16 cellular contexts compared by ENCODE assay signal in the genomic region with DNA sequence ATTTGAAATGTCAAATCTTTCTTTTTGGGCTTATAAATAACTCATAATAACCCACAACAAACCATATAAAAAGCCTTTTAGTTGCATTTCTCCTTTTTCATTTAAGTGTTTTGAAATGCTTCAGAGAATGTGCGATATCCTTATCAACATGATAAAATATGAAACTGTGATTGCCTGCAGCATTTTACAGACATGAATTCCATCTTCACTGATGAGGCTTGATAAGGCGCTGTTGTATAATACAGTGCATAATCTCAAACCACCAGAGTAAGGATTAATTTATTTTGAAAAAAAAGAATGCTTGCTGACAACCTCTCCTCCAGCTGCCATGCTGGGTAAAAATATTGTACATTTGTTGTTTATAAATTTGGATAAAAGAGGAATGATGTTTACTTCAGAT.
DNase-seq lines count a peak whose midpoint lies in the region; ATAC-seq and TF ChIP-seq lines count a peak whose summit lies in the region.
"Had no signal": no experiment of that assay in that cellular context is flagged by ENCODE, and none has a peak within 500 bp of the region (broad histone marks: within the 10 kb centered on the region; RNA-seq: fewer than 3 reads in every experiment).

No MANE protein-coding gene starts in this region.

- no peak overlapping the region for H3K4me3 ChIP-seq in SK-N-SH (ENCODE audit: low read depth in 2 of 2, low read length in 1 of 2)
- H3K4me3 ChIP-seq: A549 had no signal

- CTCF ChIA-PET in SK-N-SH (lab: Yijun Ruan, JAX) = interaction anchor here (1.6 kb wide), 1 partner anchor 8 kb away, joined by 4 read pairs; no protein-coding TSS in a partner anchor
- CTCF ChIA-PET in WTC11 (lab: Charles Lee) = no interaction called here
- CTCF ChIA-PET in activated naive CD4-positive, alpha-beta T cell treated with anti-CD3 and anti-CD28 coated beads for 36 hours (lab: Charles Lee) = no interaction called here

- H3K4me2 ChIP-seq in SK-N-SH = no peak overlapping the region
- H3K4me2 ChIP-seq: A549 had no signal

- peaks cover 23% of the 10 kb centered on the region for H3F3A ChIP-seq in SK-N-SH (replicated peaks; ENCODE audit: insufficient read depth)

- H3K79me2 ChIP-seq in SK-N-SH (ENCODE audit: insufficient read depth) = peaks cover 8% of the 10 kb centered on the region; the same call in 1 of the 2 replicates

- peaks cover 0 to 37% of the 10 kb centered on the region in 2 experiments; a peak in 2 of 4 replicates for H3K4me1 ChIP-seq in SK-N-SH (ENCODE audit: control insufficient read depth in 1 of 2, insufficient read depth in 2 of 2, low read depth in 1 of 2, low read length in 1 of 2)
- H3K4me1 ChIP-seq: A549 had no signal

- no peaks in the 10 kb centered on the region for H3K9me3 ChIP-seq in SK-N-SH
- H3K9me3 ChIP-seq: A549 had no signal

- H3K27ac Mint-ChIP-seq in memory B cell (peak overlapping the region; percentile 45), WTC11 (no peak overlapping the region)
- peak overlapping the region; percentile 32 for H3K27ac Mint-ChIP-seq in stimulated activated memory B cell treated with anti-CD40 and anti-IgM and Interleukin-4, amounts not matched to agents 10 μg/mL and 1 μg/mL and 100 μg/mL, for 72 hours
- no peak overlapping the region for H3K27ac Mint-ChIP-seq in activated naive CD4-positive, alpha-beta T cell treated with anti-CD3 and anti-CD28 coated beads for 36 hours

- H3K4me3 Mint-ChIP-seq in memory B cell (no peak overlapping the region), WTC11 (no peak overlapping the region)
- H3K4me3 Mint-ChIP-seq in stimulated activated memory B cell treated with anti-CD40 and anti-IgM and Interleukin-4, amounts not matched to agents 10 μg/mL and 1 μg/mL and 100 μg/mL, for 72 hours = no peak overlapping the region
- H3K4me3 Mint-ChIP-seq in activated naive CD4-positive, alpha-beta T cell treated with anti-CD3 and anti-CD28 coated beads for 36 hours = no peak overlapping the region
- H3K4me3 Mint-ChIP-seq: CD14-positive monocyte; CD8-positive, alpha-beta T cell; H9 had no signal

- H3K4me1 Mint-ChIP-seq in memory B cell = peaks cover 8% of the 10 kb centered on the region
- peaks cover 34% of the 10 kb centered on the region for H3K4me1 Mint-ChIP-seq in stimulated activated memory B cell treated with anti-CD40 and anti-IgM and Interleukin-4, amounts not matched to agents 10 μg/mL and 1 μg/mL and 100 μg/mL, for 72 hours
- H3K4me1 Mint-ChIP-seq in WTC11 = peaks cover 15% of the 10 kb centered on the region
- H3K4me1 Mint-ChIP-seq in activated naive CD4-positive, alpha-beta T cell treated with anti-CD3 and anti-CD28 coated beads for 36 hours (ENCODE audit: low read depth) = peaks cover 3% of the 10 kb centered on the region

- H2AFZ ChIP-seq in SK-N-SH (ENCODE audit: low read depth) = no peak overlapping the region

- ATAC-seq in memory B cell (ENCODE audit: low read depth) (no peak), GM18868 (IDR thresholded peaks at IDR 0.05; ENCODE audit: unreplicated experiment) (no peak), WTC11 (no peak)
- ATAC-seq in stimulated activated memory B cell treated with anti-CD40 and anti-IgM and Interleukin-4, amounts not matched to agents 10 μg/mL and 1 μg/mL and 100 μg/mL, for 72 hours = no peak
- ATAC-seq: A549; CD8-positive, alpha-beta T cell had no signal

- no peak overlapping the region for H3K9ac ChIP-seq in SK-N-SH

- H3K9me3 Mint-ChIP-seq in memory B cell = no peaks in the 10 kb centered on the region
- no peaks in the 10 kb centered on the region for H3K9me3 Mint-ChIP-seq in stimulated activated memory B cell treated with anti-CD40 and anti-IgM and Interleukin-4, amounts not matched to agents 10 μg/mL and 1 μg/mL and 100 μg/mL, for 72 hours
- no peaks in the 10 kb centered on the region for H3K9me3 Mint-ChIP-seq in WTC11
- no peaks in the 10 kb centered on the region for H3K9me3 Mint-ChIP-seq in activated naive CD4-positive, alpha-beta T cell treated with anti-CD3 and anti-CD28 coated beads for 36 hours
- H3K9me3 Mint-ChIP-seq: CD14-positive monocyte; CD8-positive, alpha-beta T cell; H9 had no signal

- TF ChIP-seq EP300 in SK-N-SH (IDR thresholded peaks at IDR 0.05; ENCODE audit: borderline replicate concordance in 1 of 2, low read depth in 1 of 2, low read length in 1 of 2) = peak in 1 of 2 experiments; percentile 24; a peak in 1 of 4 replicates

- no peaks in the 10 kb centered on the region for H3K27me3 ChIP-seq in SK-N-SH (ENCODE audit: insufficient read depth)

- no peaks in the 10 kb centered on the region for H4K20me1 ChIP-seq in SK-N-SH (ENCODE audit: insufficient read depth)

- intact Hi-C loops in activated naive CD4-positive, alpha-beta T cell treated with anti-CD3 and anti-CD28 coated beads for 36 hours (cut with micrococcal nuclease) = no loop called here

- no peaks in the 10 kb centered on the region for H3K9me2 ChIP-seq in SK-N-SH

- H3K27ac ChIP-seq in SK-N-SH (ENCODE audit: low read depth in 2 of 2, low read length in 1 of 2) = no peak overlapping the region; a peak in 1 of 4 replicates
- H3K27ac ChIP-seq: A549 had no signal

- H3K36me3 Mint-ChIP-seq in memory B cell (peaks cover 16% of the 10 kb centered on the region), WTC11 (peaks cover 49% of the 10 kb centered on the region)
- H3K36me3 Mint-ChIP-seq in stimulated activated memory B cell treated with anti-CD40 and anti-IgM and Interleukin-4, amounts not matched to agents 10 μg/mL and 1 μg/mL and 100 μg/mL, for 72 hours = peaks cover 72% of the 10 kb centered on the region
- no peaks in the 10 kb centered on the region for H3K36me3 Mint-ChIP-seq in activated naive CD4-positive, alpha-beta T cell treated with anti-CD3 and anti-CD28 coated beads for 36 hours (ENCODE audit: low read depth)

- H3K27me3 Mint-ChIP-seq in memory B cell = no peaks in the 10 kb centered on the region
- H3K27me3 Mint-ChIP-seq in stimulated activated memory B cell treated with anti-CD40 and anti-IgM and Interleukin-4, amounts not matched to agents 10 μg/mL and 1 μg/mL and 100 μg/mL, for 72 hours = no peaks in the 10 kb centered on the region
- H3K27me3 Mint-ChIP-seq in WTC11 (ENCODE audit: low read depth) = no peaks in the 10 kb centered on the region
- no peaks in the 10 kb centered on the region for H3K27me3 Mint-ChIP-seq in activated naive CD4-positive, alpha-beta T cell treated with anti-CD3 and anti-CD28 coated beads for 36 hours (ENCODE audit: low read depth)

- TF ChIP-seq RAD21 in SK-N-SH (IDR thresholded peaks at IDR 0.05; ENCODE audit: low read length) = 0 out of 2 replicates have a peak, but pooled peaks have one; percentile 10

- 82% methylated on average over 2 of the region's 2 CpGs for WGBS in SK-N-SH (ENCODE audit: low lambda C conversion rate)

- no peak for TF ChIP-seq CTCF in SK-N-SH (IDR thresholded peaks at IDR 0.05)
- no peak for TF ChIP-seq CTCF in WTC11 (IDR thresholded peaks at IDR 0.05)

- H3K36me3 ChIP-seq in SK-N-SH (replicated peaks in 1 of 2; ENCODE audit: control insufficient read depth in 1 of 2, insufficient read depth in 2 of 2, low read length in 1 of 2) = peaks cover 70 to 76% of the 10 kb centered on the region in 2 experiments

- POLR2A ChIA-PET in SK-N-SH (lab: Yijun Ruan, JAX) = interaction anchor here (1.1 kb wide), 1 partner anchor 10 kb away, joined by 3 read pairs; no protein-coding TSS in a partner anchor
- POLR2A ChIA-PET in WTC11 (lab: Charles Lee) = no interaction called here

- DNase-seq in SK-N-SH (no peak), memory B cell (ENCODE audit: low spot score in 2 of 2) (no peak), WTC11 (ENCODE audit: low spot score) (no peak)
- no peak for DNase-seq in activated naive CD4-positive, alpha-beta T cell treated with anti-CD3 and anti-CD28 coated beads for 36 hours
- DNase-seq: CD8-positive, alpha-beta T cell; COR-L47; DMS153; DMS79 treated with DMSO at 0.1 percent for 48 hours; GDM1; GOT3; H9; IMR-90 had no signal

TF ChIP-seq in SK-N-SH, 30 proteins besides CTCF, POLR2A, EP300 and RAD21:
- TF ChIP-seq FOSL2 (IDR thresholded peaks at IDR 0.05; ENCODE audit: borderline replicate concordance, low read depth) (no peak), FOXJ3 (CRISPR knock-in tag; IDR thresholded peaks at IDR 0.05) (peak; percentile 65), RCOR1 (IDR thresholded peaks at IDR 0.05; ENCODE audit: low read length) (peak; percentile 76; the same call in 1 of the 2 replicates), TEAD4 (IDR thresholded peaks at IDR 0.05; ENCODE audit: borderline replicate concordance, insufficient read depth) (no peak), NFIC (IDR thresholded peaks at IDR 0.05; ENCODE audit: borderline replicate concordance) (no peak), GATA2 (CRISPR knock-in tag; IDR thresholded peaks at IDR 0.05) (peak; percentile 92)

TF ChIP-seq in WTC11, 78 proteins besides CTCF, POLR2A, EP300 and RAD21:
- TF ChIP-seq, protein P1, sequence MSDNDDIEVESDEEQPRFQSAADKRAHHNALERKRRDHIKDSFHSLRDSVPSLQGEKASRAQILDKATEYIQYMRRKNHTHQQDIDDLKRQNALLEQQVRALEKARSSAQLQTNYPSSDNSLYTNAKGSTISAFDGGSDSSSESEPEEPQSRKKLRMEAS (CRISPR knock-in tag; IDR thresholded peaks at IDR 0.05) = no peak
- TF ChIP-seq FOXP1 (CRISPR knock-in tag; IDR thresholded peaks at IDR 0.05; ENCODE audit: borderline replicate concordance) (no peak), ZNF416 (CRISPR knock-in tag; IDR thresholded peaks at IDR 0.05) (no peak)

Comparison
In these comparisons a context has a peak if more than half of its experiments do, and no peak if none do; other contexts are left out.
1. H3K27ac Mint-ChIP-seq: peak in memory B cell (single experiment) and stimulated activated memory B cell treated with anti-CD40 and anti-IgM and Interleukin-4, amounts not matched to agents 10 μg/mL and 1 μg/mL and 100 μg/mL, for 72 hours (single experiment); none in WTC11 (single experiment) and activated naive CD4-positive, alpha-beta T cell treated with anti-CD3 and anti-CD28 coated beads for 36 hours (single experiment).
2. Of the 6 proteins assayed by ChIP-seq in both WTC11 and SK-N-SH: peak only in WTC11: none; only in SK-N-SH: FOXJ3; in both: none; in neither: 5.